In the genomic region with DNA sequence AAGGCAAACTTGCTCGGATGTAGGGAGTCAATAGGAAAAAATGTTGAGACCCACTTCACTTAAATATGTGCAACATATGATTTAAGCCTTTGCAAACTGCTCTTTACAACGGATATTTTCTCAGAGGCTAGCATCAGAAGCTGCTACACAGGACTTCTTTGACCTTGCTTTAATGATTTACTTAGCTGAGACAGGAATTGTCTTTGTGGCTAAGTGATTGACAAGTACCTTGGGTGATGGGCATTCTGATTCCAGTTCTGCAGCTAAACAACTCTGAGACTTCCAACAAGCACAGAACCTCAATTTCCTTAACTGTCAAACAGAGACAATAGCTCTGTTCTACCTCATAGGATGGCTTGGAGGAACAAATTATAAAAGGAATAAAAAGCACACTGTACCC, we compare ENCODE assay signal across 25 cellular contexts.
DNase-seq lines count a peak whose midpoint lies in the region; ATAC-seq lines count a peak whose summit lies in the region.
"Had no signal": no experiment of that assay in that cellular context is flagged by ENCODE, and none has a peak within 500 bp of the region (broad histone marks: within the 10 kb centered on the region; RNA-seq: fewer than 3 reads in every experiment).

No MANE protein-coding gene starts in this region.

- ATAC-seq in GM19324 (IDR thresholded peaks at IDR 0.05; ENCODE audit: low FRiP score, unreplicated experiment): peak; percentile 32
- peak; percentile 37 for ATAC-seq in HG03066 (IDR thresholded peaks at IDR 0.05; ENCODE audit: low read depth, unreplicated experiment)
- ATAC-seq in GM18520 (IDR thresholded peaks at IDR 0.05; ENCODE audit: unreplicated experiment): no peak
- ATAC-seq: gastroesophageal sphincter; left cardiac atrium; naive thymus-derived CD8-positive, alpha-beta T cell; WTC11 had no signal

- peak; percentile 14 for DNase-seq in SW480 (ENCODE audit: low spot score)
- peak; percentile 85 for DNase-seq in renal cortical epithelial cell (ENCODE audit: low read depth)
- DNase-seq in NCI-H1105 (lab: John Stamatoyannopoulos, UW): no peak
- DNase-seq in cerebellum (ENCODE audit: low spot score): no peak
- no peak for DNase-seq in globus pallidus (ENCODE audit: low spot score)
- DNase-seq: activated CD4-positive, alpha-beta memory T cell treated with anti-CD3 and anti-CD28 coated beads, Interleukin-2, amount 10 ng/mL, durations not matched to agents 7 days and 5 days; activated naive CD4-positive, alpha-beta T cell treated with anti-CD3 and anti-CD28 coated beads for 36 hours; AML-193; aorta; CD8-positive, alpha-beta memory T cell; DMS79; effector CD4-positive, alpha-beta T cell; KBM-7; left cardiac atrium; MV-4-11; naive thymus-derived CD8-positive, alpha-beta T cell; NCI-H2029; NK-92 treated with Interleukin-12 subunit alpha and Interleukin-12 subunit beta, amount 100 ng/mL, for 24 hours; substantia nigra; T-helper 9 cell had no signal

Comparison
In these comparisons a context has a peak if more than half of its experiments do, and no peak if none do; other contexts are left out.
1. DNase-seq: peak in SW480 (single experiment) and renal cortical epithelial cell (single experiment); none in NCI-H1105 (single experiment), cerebellum (single experiment) and globus pallidus (single experiment).